ENCODE assay signal across 8 cellular contexts in genomic region chr15:89690276-89691218, GRCh38. TPM values are rescaled to one million over a fixed set of nuclear protein-coding genes. Genes with fewer than 3 reads are reported as not detected.
DNase-seq lines count a peak whose midpoint lies in the region; ATAC-seq, FAIRE-seq and TF ChIP-seq lines count a peak whose summit lies in the region.

A gene with protein sequence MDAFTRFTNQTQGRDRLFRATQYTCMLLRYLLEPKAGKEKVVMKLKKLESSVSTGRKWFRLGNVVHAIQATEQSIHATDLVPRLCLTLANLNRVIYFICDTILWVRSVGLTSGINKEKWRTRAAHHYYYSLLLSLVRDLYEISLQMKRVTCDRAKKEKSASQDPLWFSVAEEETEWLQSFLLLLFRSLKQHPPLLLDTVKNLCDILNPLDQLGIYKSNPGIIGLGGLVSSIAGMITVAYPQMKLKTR (minus strand): TSS chr15:89690754. CDS start chr15:89690632, 122 bp downstream.
WDR93 (plus strand) TSS chr15:89690811; CDS start chr15:89701747, 10,936 bp downstream.

- H2AK5ac ChIP-seq in H1 (ENCODE audit: low read depth, low read length) = no peak within 1 kb of the TSS

- no peak for TF ChIP-seq RAD21 in H1 (IDR thresholded peaks at IDR 0.05 in 1 of 2, conservative IDR thresholded peaks at IDR 0.05 in 1 of 2; ENCODE audit: low read depth in 2 of 2, low read length in 2 of 2)

- no peak within 1 kb of the TSS for H2BK120ac ChIP-seq in H1 (replicated peaks; ENCODE audit: low read depth, low read length)

- WGBS in H1 (ENCODE audit: extremely low coverage in 1 of 2, insufficient coverage in 1 of 2, insufficient read length in 1 of 2, insufficient replicate concordance in 2 of 2, low coverage in 1 of 2, low lambda C conversion rate in 2 of 2, missing lambda C conversion rate in 1 of 2), 2 experiments = 6% methylated on average over 60 of the region's 60 CpGs; no CpG with 5 or more reads in 1 of the 2 experiments

- no peak within 1 kb of the TSS for H3K14ac ChIP-seq in H1 (ENCODE audit: insufficient read length)

- no peak within 1 kb of the TSS for H2BK15ac ChIP-seq in H1 (ENCODE audit: low read length)

- no peak within 1 kb of the TSS for H2BK20ac ChIP-seq in H1 (ENCODE audit: low read length)

- no peaks in the 10 kb centered on the region for H3K4me1 ChIP-seq in H1 (replicated peaks in 1 of 4; ENCODE audit: control insufficient read depth in 3 of 4, insufficient read depth in 4 of 4, low read length in 3 of 4)

- H3K18ac ChIP-seq in H1 (ENCODE audit: extremely low read depth, low read length) = peak within 1 kb of the TSS; percentile 60; the same call in 1 of the 2 replicates

- H2BK5ac ChIP-seq in H1 (ENCODE audit: low read depth, low read length) = no peak within 1 kb of the TSS

- no peak for TF ChIP-seq EP300 in H1 (IDR thresholded peaks at IDR 0.05; ENCODE audit: borderline replicate concordance in 1 of 2, low read depth in 2 of 2, low read length in 2 of 2)

- peak within 1 kb of the TSS; percentile 63 to 74 for H3K4me2 ChIP-seq in H1 (ENCODE audit: insufficient read depth in 1 of 2, low read depth in 2 of 2, low read length in 2 of 2)

- no peaks in the 10 kb centered on the region for H3K36me3 ChIP-seq in H1 (ENCODE audit: control insufficient read depth in 2 of 4, insufficient read depth in 4 of 4, low read length in 3 of 4)

- DNase-seq in C1 segment of cervical spinal cord (lab: John Stamatoyannopoulos, UW) = peak in 12 of 14 donors; percentile 10 to 57 (median 40)
- DNase-seq in NCI-H82 (lab: John Stamatoyannopoulos, UW) = peak; percentile 91
- peak; percentile 44 to 57 for DNase-seq in activated CD8-positive, alpha-beta memory T cell treated with anti-CD3 and anti-CD28 coated beads for 4 hours (ENCODE audit: low read depth in 2 of 2)
- peak; percentile 49 to 93 for DNase-seq in H1 (ENCODE audit: low read depth in 1 of 2, low spot score in 2 of 2)
- DNase-seq in mesenteric fat pad (ENCODE audit: low spot score) = peak; percentile 93
- DNase-seq in stimulated activated CD8-positive, alpha-beta memory T cell treated with anti-CD3 and anti-CD28 coated beads, Interleukin-12 subunit alpha, Interleukin-12 subunit beta, amount 100 ng/mL, for 24 hours (ENCODE audit: extremely low read depth) = peak; percentile 47

- no peak for TF ChIP-seq CTCF in H1 (IDR thresholded peaks at IDR 0.05; ENCODE audit: control extremely low read depth in 1 of 3, insufficient read depth in 1 of 3, low read depth in 1 of 3, low read length in 3 of 3)

- H2AFZ ChIP-seq in H1 (ENCODE audit: low read length) = peak within 1 kb of the TSS; percentile 93

- H4K20me1 ChIP-seq in H1 (replicated peaks in 1 of 2; ENCODE audit: control insufficient read depth in 1 of 2, insufficient read depth in 2 of 2, low read length in 2 of 2) = no peaks in the 10 kb centered on the region

- no peak within 1 kb of the TSS for H4K91ac ChIP-seq in H1 (replicated peaks; ENCODE audit: insufficient read length, low read length)

- no peak within 1 kb of the TSS for H4K5ac ChIP-seq in H1 (ENCODE audit: insufficient read length, low read depth, low read length)

- H3K9ac ChIP-seq in H1 (replicated peaks in 1 of 4; ENCODE audit: extremely low read depth in 1 of 4, low read depth in 3 of 4, low read length in 3 of 4) = peak within 1 kb of the TSS in 2 of 4 experiments; percentile 26 to 54; a peak in 3 of 7 replicates

- H3K27me3 ChIP-seq in H1 (replicated peaks in 1 of 4; ENCODE audit: control insufficient read depth in 3 of 4, extremely low read depth in 1 of 4, insufficient read depth in 3 of 4, low read length in 3 of 4) = peaks cover 0 to 3% (median 0%) of the 10 kb centered on the region in 4 experiments; a peak in 3 of 7 replicates

- H3K4me3 ChIP-seq in H1 (ENCODE audit: extremely low read depth in 1 of 4, insufficient read depth in 2 of 4, low read depth in 3 of 4, low read length in 4 of 4) = peak within 1 kb of the TSS; percentile 43 to 88 (median 82)

- H3K4ac ChIP-seq in H1 (replicated peaks; ENCODE audit: insufficient read length, low read depth, low read length) = no peak within 1 kb of the TSS

- no peak within 1 kb of the TSS for H4K8ac ChIP-seq in H1 (ENCODE audit: extremely low read depth, insufficient read depth, low read length)

- ATAC-seq in GM19328 (IDR thresholded peaks at IDR 0.05; ENCODE audit: unreplicated experiment) = peak; percentile 72
- ATAC-seq in HG03457 (IDR thresholded peaks at IDR 0.05; ENCODE audit: unreplicated experiment) = peak; percentile 73

- POLR2A ChIA-PET in H1 (lab: Charles Lee; ENCODE audit: partially characterized antibody) = no interaction called here

- H3K9me3 ChIP-seq in H1 (ENCODE audit: insufficient read depth in 2 of 2, low read depth in 1 of 2, low read length in 1 of 2) = no peaks in the 10 kb centered on the region

- no peaks in the 10 kb centered on the region for H3K79me2 ChIP-seq in H1 (ENCODE audit: control insufficient read depth in 1 of 2, insufficient read depth in 2 of 2, low read length in 2 of 2)

- no peak within 1 kb of the TSS for H3K23ac ChIP-seq in H1 (ENCODE audit: insufficient read length)

- no peak within 1 kb of the TSS for H3K56ac ChIP-seq in H1 (replicated peaks; ENCODE audit: insufficient read length, low read depth, low read length)

- no peak for TF ChIP-seq POLR2A in H1 (IDR thresholded peaks at IDR 0.05; ENCODE audit: control extremely low read depth in 1 of 2, low read depth in 2 of 2, low read length in 2 of 2)

- peaks cover 9% of the 10 kb centered on the region; the same call in 1 of the 2 replicates for H3K23me2 ChIP-seq in H1 (ENCODE audit: low read depth, low read length)

- CTCF ChIA-PET in H1 (lab: Charles Lee; ENCODE audit: partially characterized antibody) = interaction anchor here (0.8 to 2.0 kb wide), 2 partner anchors 9 to 18 kb away, joined by 3 to 11 read pairs; no protein-coding TSS in a partner anchor

- no peaks in the 10 kb centered on the region for H3K79me1 ChIP-seq in H1 (ENCODE audit: low read depth, low read length)

- no peak within 1 kb of the TSS for H2BK12ac ChIP-seq in H1 (ENCODE audit: low read depth, low read length)

- H3K27ac ChIP-seq in H1 (ENCODE audit: low read depth, low read length) = no peak within 1 kb of the TSS

- no peak for FAIRE-seq in H1 (lab: Jason Lieb, UNC)

TF ChIP-seq in H1, 55 proteins besides CTCF, POLR2A, EP300 and RAD21 (continues in another document):
- TF ChIP-seq NANOG (IDR thresholded peaks at IDR 0.05; ENCODE audit: insufficient read depth, low read depth, low read length, poor library complexity, severe bottlenecking) = no peak
- no peak for TF ChIP-seq ZNF274 (IDR thresholded peaks at IDR 0.05; ENCODE audit: borderline replicate concordance, extremely low read depth, low read length)
- no peak for TF ChIP-seq CBX5 (IDR thresholded peaks at IDR 0.05; ENCODE audit: low read depth, low read length)
- TF ChIP-seq TCF12 (IDR thresholded peaks at IDR 0.05; ENCODE audit: low read depth, low read length) = no peak
- TF ChIP-seq EZH2 (IDR thresholded peaks at IDR 0.05; ENCODE audit: low read depth, low read length, severe bottlenecking) = peak; percentile 25
- no peak for TF ChIP-seq SP1 (IDR thresholded peaks at IDR 0.05; ENCODE audit: low read depth, low read length)
- TF ChIP-seq GABPA (IDR thresholded peaks at IDR 0.05; ENCODE audit: borderline replicate concordance, insufficient read depth, low read length) = peak; percentile 96
- TF ChIP-seq TEAD4 (IDR thresholded peaks at IDR 0.05; ENCODE audit: low read depth, low read length) = no peak
- no peak for TF ChIP-seq GTF2F1 (IDR thresholded peaks at IDR 0.05; ENCODE audit: borderline replicate concordance, low read depth, low read length)
- TF ChIP-seq TAF7 (optimal IDR thresholded peaks at IDR 0.05; ENCODE audit: borderline replicate concordance, low read depth, low read length) = no peak
- no peak for TF ChIP-seq KDM5A (IDR thresholded peaks at IDR 0.05; ENCODE audit: low read length)
- no peak for TF ChIP-seq SIRT6 (IDR thresholded peaks at IDR 0.05; ENCODE audit: low read length)
- no peak for TF ChIP-seq CHD2 (IDR thresholded peaks at IDR 0.05; ENCODE audit: low read length)
- TF ChIP-seq PHF8 (conservative IDR thresholded peaks at IDR 0.05; ENCODE audit: low read depth, low read length) = peak; percentile 46; the same call in 1 of the 2 replicates
- no peak for TF ChIP-seq CHD1 (IDR thresholded peaks at IDR 0.05; ENCODE audit: low read depth, low read length)
- no peak for TF ChIP-seq RNF2 (IDR thresholded peaks at IDR 0.05; ENCODE audit: borderline replicate concordance, low read depth, low read length, missing control alignments, poor library complexity, severe bottlenecking)
- no peak for TF ChIP-seq EGR1 (IDR thresholded peaks at IDR 0.05; ENCODE audit: borderline replicate concordance, low read depth, low read length)
- TF ChIP-seq BRCA1 (IDR thresholded peaks at IDR 0.05; ENCODE audit: low read depth, low read length) = no peak
- TF ChIP-seq POU5F1 (IDR thresholded peaks at IDR 0.05; ENCODE audit: low read depth, low read length) = no peak

RNA-seq across cellular contexts. Expression of the first gene that starts in this region (rescaled TPM):
- total RNA-seq in H1 (2021; fragmentation: NEBNext Ultra II Directional; extraction: Animal tissue kit (Norgen Biotek cat#: 25700)) = 2.2 and 2.9 TPM in 2 replicates
- 2.3 and 3.0 TPM in 2 replicates for polyA plus RNA-seq in H1 (2011; rRNA removed)
- 2.2 TPM for polyA plus RNA-seq in H1 (2011; cell fraction: cytosol; rRNA removed)
- polyA plus RNA-seq in H1 (2011; cell fraction: nucleus; rRNA removed) = 1.7 TPM
- polyA plus RNA-seq in H1 (2012, experiment 1 of 2) = 2.5 to 3.5 TPM (median 2.7 TPM) in 4 replicates
- polyA plus RNA-seq in H1 (2012, experiment 2 of 2) = 1.5 TPM
- 2.2 TPM for polyA plus RNA-seq in H1 (2013, experiment 1 of 2)
- polyA plus RNA-seq in H1 (2013, experiment 2 of 2) = 2.4 TPM
- 3.4 and 4.1 TPM in 2 replicates for polyA minus RNA-seq in H1 (2011; rRNA and poly(A)+ RNA removed)
- 3.0 TPM for polyA minus RNA-seq in H1 (2011; cell fraction: cytosol; rRNA and poly(A)+ RNA removed)
- polyA minus RNA-seq in H1 (2011; cell fraction: nucleus; rRNA and poly(A)+ RNA removed) = 2.7 TPM
- total RNA-seq in mesenteric fat pad = 103 TPM

RNA-seq across cellular contexts. Expression of gene WDR93, which starts in this region (rescaled TPM):
- total RNA-seq in H1 (2021; fragmentation: NEBNext Ultra II Directional; extraction: Animal tissue kit (Norgen Biotek cat#: 25700)) = not detected in 2 replicates
- polyA plus RNA-seq in H1 (2011; rRNA removed) = 0.03 and 0.08 TPM in 2 replicates
- polyA plus RNA-seq in H1 (2011; cell fraction: cytosol; rRNA removed) = 0.22 TPM
- 0.06 TPM for polyA plus RNA-seq in H1 (2011; cell fraction: nucleus; rRNA removed)
- 0.08 to 0.29 TPM in 2 of 4 replicates, not detected in the others for polyA plus RNA-seq in H1 (2012, experiment 1 of 2)
- not detected for polyA plus RNA-seq in H1 (2012, experiment 2 of 2)
- polyA plus RNA-seq in H1 (2013, experiment 1 of 2) = 0.06 TPM
- 0.04 TPM for polyA plus RNA-seq in H1 (2013, experiment 2 of 2)
- polyA minus RNA-seq in H1 (2011; rRNA and poly(A)+ RNA removed) = not detected in 2 replicates
- not detected for polyA minus RNA-seq in H1 (2011; cell fraction: cytosol; rRNA and poly(A)+ RNA removed)
- polyA minus RNA-seq in H1 (2011; cell fraction: nucleus; rRNA and poly(A)+ RNA removed) = not detected
- total RNA-seq in mesenteric fat pad = 0.32 TPM

Comparison
In these comparisons a context has a peak if more than half of its experiments do, and no peak if none do; other contexts are left out.
1. RNA of the first gene that starts in this region (total RNA-seq): 103 TPM in mesenteric fat pad (single experiment); 2.2 to 2.9 TPM in H1; every median in the first group is over 10 times any median in the second.
2. DNase-seq: peak in every context shown above with its lines; median percentile 93 in mesenteric fat pad; 91 in NCI-H82; 71 in H1; 50 in activated CD8-positive, alpha-beta memory T cell treated with anti-CD3 and anti-CD28 coated beads for 4 hours; 47 in stimulated activated CD8-positive, alpha-beta memory T cell treated with anti-CD3 and anti-CD28 coated beads, Interleukin-12 subunit alpha, Interleukin-12 subunit beta, amount 100 ng/mL, for 24 hours; 40 in C1 segment of cervical spinal cord.